9 cellular contexts compared by ENCODE assay signal in the genomic region with DNA sequence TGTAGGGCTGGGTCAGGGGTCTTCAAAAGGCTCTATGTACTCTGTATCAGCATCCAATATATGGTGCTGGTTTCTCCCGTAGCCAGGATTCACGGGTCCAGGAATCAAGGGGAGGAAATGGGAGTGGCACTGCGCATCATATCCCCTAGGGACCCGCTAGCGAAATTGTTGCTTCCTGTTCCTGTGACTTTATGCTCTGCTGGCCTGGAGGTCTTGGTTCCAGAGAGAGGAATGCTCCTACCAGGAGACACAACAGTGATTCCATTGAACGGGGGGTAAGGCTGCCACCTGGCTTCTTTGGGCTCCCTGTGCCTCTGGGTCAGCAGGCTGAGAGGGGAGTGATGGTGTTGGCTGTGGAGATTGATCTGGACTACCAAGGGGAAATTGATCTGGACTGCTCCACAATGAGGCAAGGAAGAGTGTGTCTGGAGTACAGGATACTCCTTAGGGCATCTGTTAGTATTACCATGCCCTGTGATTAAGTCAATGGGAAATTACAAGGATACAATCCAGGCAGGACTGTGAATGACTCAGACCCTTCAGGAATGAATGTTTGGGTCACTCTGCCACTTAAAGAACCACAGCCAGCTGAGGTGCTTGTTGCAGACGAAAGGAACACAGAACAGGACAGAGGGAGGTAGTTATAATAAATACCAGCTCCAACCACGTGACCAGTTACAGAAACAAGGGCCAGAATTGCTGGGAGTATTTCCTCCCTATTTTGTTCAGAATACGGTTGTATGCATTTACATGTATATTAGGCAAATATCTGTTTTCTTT. TPM values are rescaled to one million over a fixed set of nuclear protein-coding genes. Genes with fewer than 3 reads are reported as not detected.
DNase-seq lines count a peak whose midpoint lies in the region; ATAC-seq and TF ChIP-seq lines count a peak whose summit lies in the region.
"Had no signal": no experiment of that assay in that cellular context is flagged by ENCODE, and none has a peak within 500 bp of the region (broad histone marks: within the 10 kb centered on the region; RNA-seq: fewer than 3 reads in every experiment).

No MANE protein-coding gene starts in this region.

- CTCF ChIA-PET in Caco-2 (lab: Charles Lee) = no interaction called here

- H3K4me1 Mint-ChIP-seq in Caco-2 (ENCODE audit: low read depth, unreplicated experiment) (peaks cover 20% of the 10 kb centered on the region), natural killer cell (peaks cover 7 to 17% of the 10 kb centered on the region in 2 donors)
- H3K4me1 Mint-ChIP-seq in activated T-helper 2 cell treated with anti-CD3 and anti-CD28 coated beads, Interferon-gamma antibody, Interleukin-2, Interleukin-4, amounts not matched to agents 10 μg/mL and 5 μg/mL and 100 μg/mL, durations not matched to agents 14 hours and 24 hours and 36 hours (ENCODE audit: low read depth) = peaks cover 28% of the 10 kb centered on the region

- H3K27me3 Mint-ChIP-seq in Caco-2 (ENCODE audit: insufficient read depth, unreplicated experiment) (no peaks in the 10 kb centered on the region), natural killer cell (ENCODE audit: low read depth in 2 of 2) (peaks cover 1 to 2% of the 10 kb centered on the region in 2 donors)
- H3K27me3 Mint-ChIP-seq in activated T-helper 2 cell treated with anti-CD3 and anti-CD28 coated beads, Interferon-gamma antibody, Interleukin-2, Interleukin-4, amounts not matched to agents 10 μg/mL and 5 μg/mL and 100 μg/mL, durations not matched to agents 14 hours and 24 hours and 36 hours (ENCODE audit: low read depth) = no peaks in the 10 kb centered on the region

- H3K27me3 ChIP-seq in Caco-2 (replicated peaks; ENCODE audit: control insufficient read depth, insufficient read depth, low read length) = no peaks in the 10 kb centered on the region
- no peaks in the 10 kb centered on the region for H3K27me3 ChIP-seq in osteoblast (ENCODE audit: insufficient read depth, low read length)

- H3K27ac Mint-ChIP-seq in Caco-2 (ENCODE audit: unreplicated experiment) (peak overlapping the region; percentile 47), natural killer cell (no peak overlapping the region)
- H3K27ac Mint-ChIP-seq in activated T-helper 2 cell treated with anti-CD3 and anti-CD28 coated beads, Interferon-gamma antibody, Interleukin-2, Interleukin-4, amounts not matched to agents 10 μg/mL and 5 μg/mL and 100 μg/mL, durations not matched to agents 14 hours and 24 hours and 36 hours = no peak overlapping the region

- 0 out of 2 replicates have a peak, but pooled peaks cover 4% of the 10 kb centered on the region for H3K36me3 ChIP-seq in Caco-2 (ENCODE audit: control insufficient read depth, insufficient read depth, low read length)
- no peaks in the 10 kb centered on the region for H3K36me3 ChIP-seq in osteoblast (ENCODE audit: insufficient read depth, low read length)

- peak overlapping the region; percentile 74 for H3K4me2 ChIP-seq in osteoblast (ENCODE audit: insufficient read depth, low read length)
- H3K4me2 ChIP-seq: KMS-11 had no signal

- TF ChIP-seq CTCF in Caco-2 (IDR thresholded peaks at IDR 0.05; ENCODE audit: insufficient read depth in 1 of 2, low read depth in 1 of 2, low read length in 1 of 2, severe bottlenecking in 1 of 2, unreplicated experiment in 1 of 2) (no peak), epithelial cell of proximal tubule (conservative IDR thresholded peaks at IDR 0.05; ENCODE audit: low read depth, low read length) (no peak), osteoblast (IDR thresholded peaks at IDR 0.05; ENCODE audit: extremely low read depth, low read depth, low read length) (no peak), natural killer cell (IDR thresholded peaks at IDR 0.05) (no peak)

- intact Hi-C loops in Caco-2 (cut with micrococcal nuclease; ENCODE audit: unreplicated experiment) (no loop called here), natural killer cell (cut with micrococcal nuclease) (no loop called here)
- intact Hi-C loops in activated T-helper 2 cell treated with anti-CD3 and anti-CD28 coated beads, Interferon-gamma antibody, Interleukin-2, Interleukin-4, amounts not matched to agents 10 μg/mL and 5 μg/mL and 100 μg/mL, durations not matched to agents 14 hours and 24 hours and 36 hours (cut with micrococcal nuclease) = no loop called here

- DNase-seq in Caco-2 (no peak), NCI-H510A treated with DMSO at 0.1 percent for 48 hours (lab: John Stamatoyannopoulos, UW) (peak; percentile 81), epithelial cell of proximal tubule (ENCODE audit: low read depth) (peak; percentile 71), osteoblast (ENCODE audit: insufficient read length, low spot score, missing footprints) (peak; percentile 94), ureter (ENCODE audit: low spot score) (no peak), NCI-H82 treated with DMSO at 0.1 percent for 48 hours (lab: John Stamatoyannopoulos, UW; ENCODE audit: unreplicated experiment) (no peak), natural killer cell (no peak)
- no peak for DNase-seq in activated T-helper 2 cell treated with anti-CD3 and anti-CD28 coated beads, Interferon-gamma antibody, Interleukin-2, Interleukin-4, amounts not matched to agents 10 μg/mL and 5 μg/mL and 100 μg/mL, durations not matched to agents 14 hours and 24 hours and 36 hours (ENCODE audit: low spot score)

- H3K4me3 ChIP-seq in Caco-2 (ENCODE audit: low read depth, low read length) (no peak overlapping the region), epithelial cell of proximal tubule (ENCODE audit: low read depth, low read length) (no peak overlapping the region), osteoblast (ENCODE audit: insufficient read depth, low read length) (peak overlapping the region; percentile 10)

- H3K4me1 ChIP-seq in Caco-2 (peaks cover 33% of the 10 kb centered on the region), osteoblast (ENCODE audit: insufficient read depth, low read length) (peaks cover 28% of the 10 kb centered on the region)

- H3K79me2 ChIP-seq in osteoblast (ENCODE audit: insufficient read depth, low read length) = peaks cover 92% of the 10 kb centered on the region

- no TSS peak for BruUV-seq in Caco-2 (replicated peaks; lab: Mats Ljungman, UMichigan)

- POLR2A ChIA-PET in Caco-2 (lab: Charles Lee) = interaction anchor here (0.6 kb wide), 1 partner anchor 188 kb away, joined by 17 read pairs; no protein-coding TSS in a partner anchor

- no peak overlapping the region for H2AFZ ChIP-seq in osteoblast (ENCODE audit: low read length)

- no peaks in the 10 kb centered on the region for H3K9me3 Mint-ChIP-seq in Caco-2 (ENCODE audit: unreplicated experiment)
- H3K9me3 Mint-ChIP-seq in activated T-helper 2 cell treated with anti-CD3 and anti-CD28 coated beads, Interferon-gamma antibody, Interleukin-2, Interleukin-4, amounts not matched to agents 10 μg/mL and 5 μg/mL and 100 μg/mL, durations not matched to agents 14 hours and 24 hours and 36 hours = no peaks in the 10 kb centered on the region
- H3K9me3 Mint-ChIP-seq in natural killer cell = no peaks in the 10 kb centered on the region

- H3K9me3 ChIP-seq in Caco-2 (no peaks in the 10 kb centered on the region), osteoblast (ENCODE audit: low read depth, low read length) (no peaks in the 10 kb centered on the region)

- peaks cover 74% of the 10 kb centered on the region for H4K20me1 ChIP-seq in osteoblast (ENCODE audit: insufficient read depth, low read length)

- peaks cover 18% of the 10 kb centered on the region for H3K36me3 Mint-ChIP-seq in Caco-2 (ENCODE audit: insufficient read depth, unreplicated experiment)
- peaks cover 5% of the 10 kb centered on the region for H3K36me3 Mint-ChIP-seq in activated T-helper 2 cell treated with anti-CD3 and anti-CD28 coated beads, Interferon-gamma antibody, Interleukin-2, Interleukin-4, amounts not matched to agents 10 μg/mL and 5 μg/mL and 100 μg/mL, durations not matched to agents 14 hours and 24 hours and 36 hours (ENCODE audit: low read depth)
- no peaks in the 10 kb centered on the region for H3K36me3 Mint-ChIP-seq in natural killer cell

- no peak overlapping the region for H3K4me3 Mint-ChIP-seq in Caco-2 (ENCODE audit: unreplicated experiment)
- no peak overlapping the region for H3K4me3 Mint-ChIP-seq in activated T-helper 2 cell treated with anti-CD3 and anti-CD28 coated beads, Interferon-gamma antibody, Interleukin-2, Interleukin-4, amounts not matched to agents 10 μg/mL and 5 μg/mL and 100 μg/mL, durations not matched to agents 14 hours and 24 hours and 36 hours (ENCODE audit: low read depth)
- H3K4me3 Mint-ChIP-seq in natural killer cell = no peak overlapping the region

- peak overlapping the region; percentile 87 for H3K27ac ChIP-seq in osteoblast (ENCODE audit: low read depth, low read length)
- H3K27ac ChIP-seq: KMS-11 had no signal

- no peak for ATAC-seq in natural killer cell

RNA-seq across cellular contexts. Expression of a gene that starts 10.2 kb away (rescaled TPM):
- total RNA-seq in Caco-2 (2022) = 12.8 and 18.2 TPM in 2 replicates
- total RNA-seq in epithelial cell of proximal tubule = 20.0 and 20.8 TPM in 2 replicates
- total RNA-seq in osteoblast = 14.7 and 23.2 TPM in 2 replicates
- 15.1 TPM for total RNA-seq in ureter
- 7.1 and 7.5 TPM in 2 replicates for total RNA-seq in activated T-helper 2 cell treated with anti-CD3 and anti-CD28 coated beads, Interferon-gamma antibody, Interleukin-2, Interleukin-4, amounts not matched to agents 10 μg/mL and 5 μg/mL and 100 μg/mL, durations not matched to agents 14 hours and 24 hours and 36 hours
- total RNA-seq in natural killer cell = 1 to 10 TPM in 2 of 3 donors, under 1 TPM in 1; 0.82 to 3.0 (median 1.5) TPM

Comparison
In these comparisons a context has a peak if more than half of its experiments do, and no peak if none do; other contexts are left out.
1. DNase-seq: peak in NCI-H510A treated with DMSO at 0.1 percent for 48 hours (single experiment), epithelial cell of proximal tubule (single experiment) and osteoblast (single experiment); none in Caco-2 (0 of 2), ureter (single experiment), NCI-H82 treated with DMSO at 0.1 percent for 48 hours (single experiment), activated T-helper 2 cell treated with anti-CD3 and anti-CD28 coated beads, Interferon-gamma antibody, Interleukin-2, Interleukin-4, amounts not matched to agents 10 μg/mL and 5 μg/mL and 100 μg/mL, durations not matched to agents 14 hours and 24 hours and 36 hours (single experiment) and natural killer cell (single experiment).